ENCODE assay signal across 1 cellular context in genomic region chr12:93938317-93938716, GRCh38.
TF ChIP-seq lines count a peak whose summit lies in the region.

No MANE protein-coding gene starts in this region.

TF ChIP-seq in K562, 482 proteins besides CTCF, POLR2A, EP300 and RAD21 (continued from another document and continues in another):
- TF ChIP-seq, protein P1, sequence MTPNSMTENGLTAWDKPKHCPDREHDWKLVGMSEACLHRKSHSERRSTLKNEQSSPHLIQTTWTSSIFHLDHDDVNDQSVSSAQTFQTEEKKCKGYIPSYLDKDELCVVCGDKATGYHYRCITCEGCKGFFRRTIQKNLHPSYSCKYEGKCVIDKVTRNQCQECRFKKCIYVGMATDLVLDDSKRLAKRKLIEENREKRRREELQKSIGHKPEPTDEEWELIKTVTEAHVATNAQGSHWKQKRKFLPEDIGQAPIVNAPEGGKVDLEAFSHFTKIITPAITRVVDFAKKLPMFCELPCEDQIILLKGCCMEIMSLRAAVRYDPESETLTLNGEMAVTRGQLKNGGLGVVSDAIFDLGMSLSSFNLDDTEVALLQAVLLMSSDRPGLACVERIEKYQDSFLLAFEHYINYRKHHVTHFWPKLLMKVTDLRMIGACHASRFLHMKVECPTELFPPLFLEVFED (CRISPR knock-in tag; conservative IDR thresholded peaks at IDR 0.05), result no peak
- TF ChIP-seq ZNF79 (CRISPR knock-in tag; IDR thresholded peaks at IDR 0.05; ENCODE audit: low read depth) (no peak), MGA (IDR thresholded peaks at IDR 0.05) (peak; percentile 68), HNRNPL (IDR thresholded peaks at IDR 0.05; ENCODE audit: low read depth, low read length) (no peak), ZNF3 (CRISPR knock-in tag; IDR thresholded peaks at IDR 0.05) (no peak), NFXL1 (CRISPR knock-in tag; IDR thresholded peaks at IDR 0.05) (no peak), NCOA2 (IDR thresholded peaks at IDR 0.05; ENCODE audit: partially characterized antibody in 2 of 2) (no peak), ZNF311 (CRISPR knock-in tag; IDR thresholded peaks at IDR 0.05) (no peak), MTA1 (IDR thresholded peaks at IDR 0.05; ENCODE audit: borderline replicate concordance) (0 out of 2 replicates have a peak, but pooled peaks have one; percentile 49), ETV5 (CRISPR knock-in tag; IDR thresholded peaks at IDR 0.05; ENCODE audit: low read depth) (no peak)
- TF ChIP-seq, protein P2, sequence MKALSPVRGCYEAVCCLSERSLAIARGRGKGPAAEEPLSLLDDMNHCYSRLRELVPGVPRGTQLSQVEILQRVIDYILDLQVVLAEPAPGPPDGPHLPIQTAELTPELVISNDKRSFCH (CRISPR knock-in tag; IDR thresholded peaks at IDR 0.05), result no peak
- TF ChIP-seq, protein P2 (tag; IDR thresholded peaks at IDR 0.05), result no peak; the same call in 1 of the 2 replicates
- TF ChIP-seq, protein P3, sequence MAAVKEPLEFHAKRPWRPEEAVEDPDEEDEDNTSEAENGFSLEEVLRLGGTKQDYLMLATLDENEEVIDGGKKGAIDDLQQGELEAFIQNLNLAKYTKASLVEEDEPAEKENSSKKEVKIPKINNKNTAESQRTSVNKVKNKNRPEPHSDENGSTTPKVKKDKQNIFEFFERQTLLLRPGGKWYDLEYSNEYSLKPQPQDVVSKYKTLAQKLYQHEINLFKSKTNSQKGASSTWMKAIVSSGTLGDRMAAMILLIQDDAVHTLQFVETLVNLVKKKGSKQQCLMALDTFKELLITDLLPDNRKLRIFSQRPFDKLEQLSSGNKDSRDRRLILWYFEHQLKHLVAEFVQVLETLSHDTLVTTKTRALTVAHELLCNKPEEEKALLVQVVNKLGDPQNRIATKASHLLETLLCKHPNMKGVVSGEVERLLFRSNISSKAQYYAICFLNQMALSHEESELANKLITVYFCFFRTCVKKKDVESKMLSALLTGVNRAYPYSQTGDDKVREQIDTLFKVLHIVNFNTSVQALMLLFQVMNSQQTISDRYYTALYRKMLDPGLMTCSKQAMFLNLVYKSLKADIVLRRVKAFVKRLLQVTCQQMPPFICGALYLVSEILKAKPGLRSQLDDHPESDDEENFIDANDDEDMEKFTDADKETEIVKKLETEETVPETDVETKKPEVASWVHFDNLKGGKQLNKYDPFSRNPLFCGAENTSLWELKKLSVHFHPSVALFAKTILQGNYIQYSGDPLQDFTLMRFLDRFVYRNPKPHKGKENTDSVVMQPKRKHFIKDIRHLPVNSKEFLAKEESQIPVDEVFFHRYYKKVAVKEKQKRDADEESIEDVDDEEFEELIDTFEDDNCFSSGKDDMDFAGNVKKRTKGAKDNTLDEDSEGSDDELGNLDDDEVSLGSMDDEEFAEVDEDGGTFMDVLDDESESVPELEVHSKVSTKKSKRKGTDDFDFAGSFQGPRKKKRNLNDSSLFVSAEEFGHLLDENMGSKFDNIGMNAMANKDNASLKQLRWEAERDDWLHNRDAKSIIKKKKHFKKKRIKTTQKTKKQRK (IDR thresholded peaks at IDR 0.05; ENCODE audit: borderline replicate concordance, low read depth, low read length), result no peak
- TF ChIP-seq, protein P4, sequence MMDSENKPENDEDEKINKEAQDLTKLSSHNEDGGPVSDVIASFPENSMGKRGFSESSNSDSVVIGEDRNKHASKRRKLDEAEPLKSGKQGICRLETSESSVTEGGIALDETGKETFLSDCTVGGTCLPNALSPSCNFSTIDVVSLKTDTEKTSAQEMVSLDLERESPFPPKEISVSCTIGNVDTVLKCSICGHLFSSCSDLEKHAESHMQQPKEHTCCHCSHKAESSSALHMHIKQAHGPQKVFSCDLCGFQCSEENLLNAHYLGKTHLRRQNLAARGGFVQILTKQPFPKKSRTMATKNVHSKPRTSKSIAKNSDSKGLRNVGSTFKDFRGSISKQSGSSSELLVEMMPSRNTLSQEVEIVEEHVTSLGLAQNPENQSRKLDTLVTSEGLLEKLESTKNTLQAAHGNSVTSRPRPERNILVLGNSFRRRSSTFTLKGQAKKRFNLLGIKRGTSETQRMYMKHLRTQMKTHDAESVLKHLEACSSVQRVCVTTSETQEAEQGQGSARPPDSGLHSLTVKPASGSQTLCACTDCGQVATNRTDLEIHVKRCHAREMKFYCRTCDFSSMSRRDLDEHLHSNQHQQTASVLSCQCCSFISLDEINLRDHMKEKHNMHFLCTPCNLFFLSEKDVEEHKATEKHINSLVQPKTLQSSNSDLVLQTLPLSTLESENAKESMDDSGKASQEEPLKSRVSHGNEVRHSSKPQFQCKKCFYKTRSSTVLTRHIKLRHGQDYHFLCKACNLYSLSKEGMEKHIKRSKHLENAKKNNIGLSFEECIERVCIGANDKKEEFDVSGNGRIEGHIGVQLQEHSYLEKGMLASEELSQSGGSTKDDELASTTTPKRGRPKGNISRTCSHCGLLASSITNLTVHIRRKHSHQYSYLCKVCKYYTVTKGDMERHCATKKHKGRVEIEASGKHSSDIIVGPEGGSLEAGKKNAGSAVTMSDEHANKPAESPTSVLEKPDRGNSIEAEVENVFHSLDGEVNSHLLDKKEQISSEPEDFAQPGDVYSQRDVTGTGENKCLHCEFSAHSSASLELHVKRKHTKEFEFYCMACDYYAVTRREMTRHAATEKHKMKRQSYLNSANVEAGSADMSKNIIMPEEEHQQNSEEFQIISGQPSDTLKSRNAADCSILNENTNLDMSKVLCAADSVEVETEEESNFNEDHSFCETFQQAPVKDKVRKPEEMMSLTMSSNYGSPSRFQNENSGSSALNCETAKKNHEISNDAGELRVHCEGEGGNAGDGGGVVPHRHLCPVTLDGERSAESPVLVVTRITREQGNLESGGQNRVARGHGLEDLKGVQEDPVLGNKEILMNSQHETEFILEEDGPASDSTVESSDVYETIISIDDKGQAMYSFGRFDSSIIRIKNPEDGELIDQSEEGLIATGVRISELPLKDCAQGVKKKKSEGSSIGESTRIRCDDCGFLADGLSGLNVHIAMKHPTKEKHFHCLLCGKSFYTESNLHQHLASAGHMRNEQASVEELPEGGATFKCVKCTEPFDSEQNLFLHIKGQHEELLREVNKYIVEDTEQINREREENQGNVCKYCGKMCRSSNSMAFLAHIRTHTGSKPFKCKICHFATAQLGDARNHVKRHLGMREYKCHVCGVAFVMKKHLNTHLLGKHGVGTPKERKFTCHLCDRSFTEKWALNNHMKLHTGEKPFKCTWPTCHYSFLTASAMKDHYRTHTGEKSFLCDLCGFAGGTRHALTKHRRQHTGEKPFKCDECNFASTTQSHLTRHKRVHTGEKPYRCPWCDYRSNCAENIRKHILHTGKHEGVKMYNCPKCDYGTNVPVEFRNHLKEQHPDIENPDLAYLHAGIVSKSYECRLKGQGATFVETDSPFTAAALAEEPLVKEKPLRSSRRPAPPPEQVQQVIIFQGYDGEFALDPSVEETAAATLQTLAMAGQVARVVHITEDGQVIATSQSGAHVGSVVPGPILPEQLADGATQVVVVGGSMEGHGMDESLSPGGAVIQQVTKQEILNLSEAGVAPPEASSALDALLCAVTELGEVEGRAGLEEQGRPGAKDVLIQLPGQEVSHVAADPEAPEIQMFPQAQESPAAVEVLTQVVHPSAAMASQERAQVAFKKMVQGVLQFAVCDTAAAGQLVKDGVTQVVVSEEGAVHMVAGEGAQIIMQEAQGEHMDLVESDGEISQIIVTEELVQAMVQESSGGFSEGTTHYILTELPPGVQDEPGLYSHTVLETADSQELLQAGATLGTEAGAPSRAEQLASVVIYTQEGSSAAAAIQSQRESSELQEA (IDR thresholded peaks at IDR 0.05; ENCODE audit: low read depth), result no peak
- TF ChIP-seq, protein P5, sequence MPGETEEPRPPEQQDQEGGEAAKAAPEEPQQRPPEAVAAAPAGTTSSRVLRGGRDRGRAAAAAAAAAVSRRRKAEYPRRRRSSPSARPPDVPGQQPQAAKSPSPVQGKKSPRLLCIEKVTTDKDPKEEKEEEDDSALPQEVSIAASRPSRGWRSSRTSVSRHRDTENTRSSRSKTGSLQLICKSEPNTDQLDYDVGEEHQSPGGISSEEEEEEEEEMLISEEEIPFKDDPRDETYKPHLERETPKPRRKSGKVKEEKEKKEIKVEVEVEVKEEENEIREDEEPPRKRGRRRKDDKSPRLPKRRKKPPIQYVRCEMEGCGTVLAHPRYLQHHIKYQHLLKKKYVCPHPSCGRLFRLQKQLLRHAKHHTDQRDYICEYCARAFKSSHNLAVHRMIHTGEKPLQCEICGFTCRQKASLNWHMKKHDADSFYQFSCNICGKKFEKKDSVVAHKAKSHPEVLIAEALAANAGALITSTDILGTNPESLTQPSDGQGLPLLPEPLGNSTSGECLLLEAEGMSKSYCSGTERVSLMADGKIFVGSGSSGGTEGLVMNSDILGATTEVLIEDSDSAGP (CRISPR knock-in tag; IDR thresholded peaks at IDR 0.05), result no peak
- TF ChIP-seq, protein P6, sequence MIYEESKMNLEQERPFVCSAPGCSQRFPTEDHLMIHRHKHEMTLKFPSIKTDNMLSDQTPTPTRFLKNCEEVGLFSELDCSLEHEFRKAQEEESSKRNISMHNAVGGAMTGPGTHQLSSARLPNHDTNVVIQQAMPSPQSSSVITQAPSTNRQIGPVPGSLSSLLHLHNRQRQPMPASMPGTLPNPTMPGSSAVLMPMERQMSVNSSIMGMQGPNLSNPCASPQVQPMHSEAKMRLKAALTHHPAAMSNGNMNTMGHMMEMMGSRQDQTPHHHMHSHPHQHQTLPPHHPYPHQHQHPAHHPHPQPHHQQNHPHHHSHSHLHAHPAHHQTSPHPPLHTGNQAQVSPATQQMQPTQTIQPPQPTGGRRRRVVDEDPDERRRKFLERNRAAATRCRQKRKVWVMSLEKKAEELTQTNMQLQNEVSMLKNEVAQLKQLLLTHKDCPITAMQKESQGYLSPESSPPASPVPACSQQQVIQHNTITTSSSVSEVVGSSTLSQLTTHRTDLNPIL (CRISPR knock-in tag; IDR thresholded peaks at IDR 0.05), result no peak
